In genomic region chr20:35277531-35278395, GRCh38 we compare ENCODE assay signal across 1 cellular context.
A peak's percentile ranks its signal among the peaks of the same experiment; 100 is the strongest.
TF ChIP-seq lines count a peak whose summit lies in the region.

TSS of gene MMP24OS (minus strand) at chr20:35278122. CDS start at chr20:35277929, 193 bp downstream.

TF ChIP-seq in K562, 482 proteins besides CTCF, POLR2A, EP300 and RAD21 (continued from another document and continues in another):
- TF ChIP-seq CEBPZ (IDR thresholded peaks at IDR 0.05; ENCODE audit: borderline replicate concordance, low read depth, low read length) (no peak), TCF7 (IDR thresholded peaks at IDR 0.05; ENCODE audit: borderline replicate concordance) (no peak), PHF8 (IDR thresholded peaks at IDR 0.05; ENCODE audit: borderline replicate concordance, low read length) (peak; percentile 73; the same call in 1 of the 2 replicates), ZNF707 (CRISPR knock-in tag; conservative IDR thresholded peaks at IDR 0.05) (no peak), TRIM28 (IDR thresholded peaks at IDR 0.05) (no peak), KLF10 (CRISPR knock-in tag; IDR thresholded peaks at IDR 0.05) (no peak), FOSL1 (tag; conservative IDR thresholded peaks at IDR 0.05) (no peak), U2AF2 (optimal IDR thresholded peaks at IDR 0.05; ENCODE audit: low read depth, low read length) (no peak), THRA (IDR thresholded peaks at IDR 0.05) (no peak), CHD2 (IDR thresholded peaks at IDR 0.05; ENCODE audit: low read depth, low read length) (no peak), NFATC3 (IDR thresholded peaks at IDR 0.05) (no peak), JUND (IDR thresholded peaks at IDR 0.05; ENCODE audit: borderline replicate concordance, low read depth, low read length) (0 out of 2 replicates have a peak, but pooled peaks have one; percentile 23), JUND (tag; IDR thresholded peaks at IDR 0.05; ENCODE audit: borderline replicate concordance, low read depth, low read length) (no peak; the same call in 2 of the 3 replicates), ZNF395 (CRISPR knock-in tag; IDR thresholded peaks at IDR 0.05) (0 out of 2 replicates have a peak, but pooled peaks have one; percentile 53), ZNF3 (CRISPR knock-in tag; IDR thresholded peaks at IDR 0.05) (no peak), SMAD3 (CRISPR knock-in tag; conservative IDR thresholded peaks at IDR 0.05) (no peak), U2AF1 (optimal IDR thresholded peaks at IDR 0.05; ENCODE audit: low read depth, low read length) (no peak), TAF1 (IDR thresholded peaks at IDR 0.05; ENCODE audit: control insufficient read depth, extremely low read depth, insufficient read depth, low read length, severe bottlenecking) (peak; percentile 63), ATF4 (CRISPR knock-in tag; IDR thresholded peaks at IDR 0.05) (no peak), PPARD (CRISPR knock-in tag; IDR thresholded peaks at IDR 0.05) (no peak), ZBTB12 (CRISPR knock-in tag; IDR thresholded peaks at IDR 0.05) (no peak), MCM5 (IDR thresholded peaks at IDR 0.05; ENCODE audit: low read depth) (no peak), PYGO2 (tag; IDR thresholded peaks at IDR 0.05) (no peak), POLR2G (IDR thresholded peaks at IDR 0.05; ENCODE audit: low read depth, low read length) (peak; percentile 90), NFE2L1 (tag; IDR thresholded peaks at IDR 0.05; ENCODE audit: borderline replicate concordance, low read depth) (no peak), ZFP1 (CRISPR knock-in tag; IDR thresholded peaks at IDR 0.05) (no peak), CBFA2T2 (conservative IDR thresholded peaks at IDR 0.05) (no peak), ARID3A (IDR thresholded peaks at IDR 0.05; ENCODE audit: borderline replicate concordance, low read depth, low read length) (no peak), VEZF1 (CRISPR knock-in tag; IDR thresholded peaks at IDR 0.05) (0 out of 2 replicates have a peak, but pooled peaks have one; percentile 23), ZC3H4 (CRISPR knock-in tag; IDR thresholded peaks at IDR 0.05; ENCODE audit: borderline replicate concordance) (no peak), SIN3B (IDR thresholded peaks at IDR 0.05; ENCODE audit: low read depth) (no peak), SIN3A (IDR thresholded peaks at IDR 0.05; ENCODE audit: borderline replicate concordance in 2 of 2, control insufficient read depth in 1 of 2, low read depth in 2 of 2, low read length in 2 of 2) (peak in 1 of 2 experiments; percentile 55; a peak in 1 of 4 replicates), MAZ (CRISPR knock-in tag; conservative IDR thresholded peaks at IDR 0.05 in 1 of 2, IDR thresholded peaks at IDR 0.05 in 1 of 2) (peak; percentile 49 to 69; a peak in 3 of 4 replicates), CREM (IDR thresholded peaks at IDR 0.05; ENCODE audit: low read depth) (peak; percentile 79), SMAD4 (CRISPR knock-in tag; conservative IDR thresholded peaks at IDR 0.05) (no peak), FIP1L1 (IDR thresholded peaks at IDR 0.05; ENCODE audit: low read depth, low read length, poor library complexity, severe bottlenecking) (peak; percentile 53), ZNF449 (CRISPR knock-in tag; IDR thresholded peaks at IDR 0.05) (no peak), CHAMP1 (IDR thresholded peaks at IDR 0.05) (no peak)
